Comparison of ENCODE assay signal across 8 cellular contexts in the genomic region with DNA sequence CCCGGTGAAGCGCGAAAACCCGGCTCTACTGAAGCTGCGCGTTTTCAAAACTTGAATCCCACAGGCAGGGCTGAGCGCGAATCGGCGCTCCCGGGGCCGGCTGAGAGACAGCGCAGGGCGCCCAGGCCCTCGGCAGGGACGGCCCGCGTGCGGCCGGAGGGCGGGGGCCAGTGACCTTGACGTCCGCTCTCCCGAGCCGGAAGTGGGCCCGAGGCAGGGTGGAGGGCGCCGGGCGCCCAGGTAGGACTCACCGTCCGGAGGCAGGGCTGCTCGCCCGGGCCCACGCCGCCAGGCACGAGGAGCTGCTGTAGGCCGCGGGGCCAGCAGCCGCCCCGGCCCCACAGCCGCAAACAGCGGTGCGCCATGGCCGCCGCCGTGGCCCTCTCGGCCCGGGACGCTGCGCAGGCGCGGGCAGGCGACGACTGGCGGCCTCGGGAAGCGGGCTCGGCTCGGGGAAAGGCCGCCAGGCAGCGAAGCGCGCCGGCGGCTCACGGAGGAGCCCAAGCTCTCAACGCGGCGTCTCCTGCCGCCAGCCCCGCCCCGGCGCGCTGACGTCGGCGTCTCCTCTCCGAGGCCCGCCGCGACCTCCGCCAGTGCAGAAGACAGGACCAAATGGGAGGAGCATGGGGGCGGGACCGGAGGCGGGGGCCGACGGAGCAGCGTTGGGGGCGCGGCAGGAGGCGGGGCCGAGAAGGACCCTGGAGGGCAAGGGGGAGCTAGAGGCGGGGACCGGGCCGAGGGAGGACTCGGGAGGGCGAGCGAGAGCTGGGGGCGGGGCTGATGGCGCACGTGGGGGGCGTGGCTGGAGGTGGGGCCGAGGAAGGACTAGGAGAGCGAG. TPM values are rescaled to one million over a fixed set of nuclear protein-coding genes. Genes with fewer than 3 reads are reported as not detected.
DNase-seq lines count a peak whose midpoint lies in the region; ATAC-seq and TF ChIP-seq lines count a peak whose summit lies in the region.

A gene (minus strand): TSS at position 510 of the 838 bp plus-strand sequence. CDS start 145 bp downstream, at position 365.

- H3K4me1 ChIP-seq in heart right ventricle = peaks cover 4 to 56% (median 32%) of the 10 kb centered on the region in 9 donors
- peaks cover 31 to 52% (median 36%) of the 10 kb centered on the region in 4 donors for H3K4me1 ChIP-seq in upper lobe of left lung

- WGBS in heart right ventricle, 2 donors = 0% methylated on average over 86 to 104 of the region's 104 CpGs
- 0 to 2% methylated on average over 4 to 12 of the region's 104 CpGs for WGBS in upper lobe of left lung, 2 donors

- DNase-seq in NCI-H1694 (lab: John Stamatoyannopoulos, UW) (peak; percentile 94), amniotic epithelial cell (ENCODE audit: low read depth) (peak; percentile 97), heart right ventricle (peak; percentile 100), posterior vena cava (ENCODE audit: low spot score) (peak; percentile 100), upper lobe of left lung (peak; percentile 100)

- no peak for TF ChIP-seq EP300 in upper lobe of left lung (IDR thresholded peaks at IDR 0.05)

- peak within 1 kb of the TSS; percentile 76 to 94 (median 84) for H3K4me3 ChIP-seq in heart right ventricle
- peak within 1 kb of the TSS; percentile 85 to 90 (median 86) for H3K4me3 ChIP-seq in upper lobe of left lung

- peak in 3 of 4 donors; percentile 93 to 98 (median 97) for TF ChIP-seq POLR2A in upper lobe of left lung (IDR thresholded peaks at IDR 0.05)

- H3K27me3 ChIP-seq in heart right ventricle = no peaks in the 10 kb centered on the region
- no peaks in the 10 kb centered on the region for H3K27me3 ChIP-seq in upper lobe of left lung

- H3K27ac ChIP-seq in heart right ventricle (peak within 1 kb of the TSS; percentile 97 to 100 (median 100)), upper lobe of left lung (peak within 1 kb of the TSS; percentile 98 to 100 (median 98))

- H3K36me3 ChIP-seq in heart right ventricle = peaks cover 0 to 9% (median 0%) of the 10 kb centered on the region in 9 donors
- peaks cover 0 to 3% (median 0%) of the 10 kb centered on the region in 4 donors for H3K36me3 ChIP-seq in upper lobe of left lung

- intact Hi-C loops in T-helper 1 cell treated with Interleukin-12 subunit alpha and Interleukin-12 subunit beta and Interleukin-4 antibody, amounts not matched to agents 30 ng/mL and 1 ng/mL, for 36 hours (cut with micrococcal nuclease) = loop anchor here (1.0 to 2.0 kb wide), 15 partner anchors 30 to 1852 kb away; a partner anchor contains a TSS
- intact Hi-C loops in heart right ventricle (cut with DNase I) (loop anchor here in 4 of 10 donors (1.0 to 10.0 kb wide), 7 partner anchors 62 to 570 kb away; a partner anchor contains a TSS), posterior vena cava (cut with DNase I) (no loop called here)

- ATAC-seq in GM18498 (IDR thresholded peaks at IDR 0.05; ENCODE audit: unreplicated experiment) (peak; percentile 92), HG02885 (IDR thresholded peaks at IDR 0.05; ENCODE audit: poor library complexity, unreplicated experiment) (peak; percentile 87), heart right ventricle (peak; percentile 91 to 96 (median 94)), upper lobe of left lung (ENCODE audit: low FRiP score in 2 of 2) (peak; percentile 97 to 99)

- TF ChIP-seq CTCF in heart right ventricle (IDR thresholded peaks at IDR 0.05) (no peak), upper lobe of left lung (IDR thresholded peaks at IDR 0.05) (peak in 3 of 6 experiments; percentile 32 to 48 (median 32))

- H3K9me3 ChIP-seq in heart right ventricle (peaks cover 0 to 1% (median 0%) of the 10 kb centered on the region in 11 donors), upper lobe of left lung (no peaks in the 10 kb centered on the region)

RNA-seq across cellular contexts. Expression of the gene that starts here (rescaled TPM):
- total RNA-seq in T-helper 1 cell treated with Interleukin-12 subunit alpha and Interleukin-12 subunit beta and Interleukin-4 antibody, amounts not matched to agents 30 ng/mL and 1 ng/mL, for 36 hours = 38.9 and 40.6 TPM in 2 replicates
- total RNA-seq in heart right ventricle (100 to 1,000 TPM; 126 to 176 (median 145) TPM), posterior vena cava (10 to 100 TPM; 26.4 to 29.4 TPM), upper lobe of left lung (10 to 100 TPM; 31.3 to 55.6 (median 38.3) TPM)
- polyA plus RNA-seq in heart right ventricle = 10 to 100 TPM; 48.1 to 60.4 TPM

Comparison
In these comparisons a context has a peak if more than half of its experiments do, and no peak if none do; other contexts are left out.
1. Peak in every context shown above with its lines: DNase-seq, ATAC-seq, H3K4me3 ChIP-seq and H3K27ac ChIP-seq.